ENCODE assay signal across 8 cellular contexts in genomic region chr5:149434162-149435014, GRCh38. TPM values are rescaled to one million over a fixed set of nuclear protein-coding genes. Genes with fewer than 3 reads are reported as not detected.
DNase-seq lines count a peak whose midpoint lies in the region; ATAC-seq and TF ChIP-seq lines count a peak whose summit lies in the region.

No MANE protein-coding gene starts in this region.

- DNase-seq in DMS53 (lab: John Stamatoyannopoulos, UW) (peak; percentile 62), left cardiac atrium (peak; percentile 73), smooth muscle cell (lab: John Stamatoyannopoulos, UW; ENCODE audit: unreplicated experiment) (peak; percentile 30), ureter (ENCODE audit: low spot score) (no peak)
- peak; percentile 59 for DNase-seq in Jurkat, Clone E6-1 (ENCODE audit: low read depth, low spot score)
- peak; percentile 54 for DNase-seq in activated naive CD4-positive, alpha-beta T cell treated with anti-CD3 and anti-CD28 coated beads, Interleukin-2, amount 50 U/mL, for 16 hours

- H3K27ac ChIP-seq in smooth muscle cell (ENCODE audit: low read depth) = peak overlapping the region; percentile 62

- no peaks in the 10 kb centered on the region for H3K9me3 ChIP-seq in smooth muscle cell (replicated peaks; ENCODE audit: low read depth)

- no peak overlapping the region for H3K4me2 ChIP-seq in smooth muscle cell

- TF ChIP-seq CTCF in smooth muscle cell (IDR thresholded peaks at IDR 0.05; ENCODE audit: borderline replicate concordance, insufficient read depth, poor library complexity, severe bottlenecking) = peak; percentile 92

- 47% methylated on average over 7 of the region's 7 CpGs for WGBS in smooth muscle cell (ENCODE audit: low lambda C conversion rate)

- no peak overlapping the region for H3K9ac ChIP-seq in smooth muscle cell (ENCODE audit: low read depth)

- intact Hi-C loops in left cardiac atrium (cut with DNase I) = no loop called here

- H3K4me3 ChIP-seq in Jurkat, Clone E6-1 (ENCODE audit: low read length) = no peak overlapping the region
- H3K4me3 ChIP-seq in smooth muscle cell = no peak overlapping the region

- H3K79me2 ChIP-seq in smooth muscle cell (ENCODE audit: low read depth) = no peaks in the 10 kb centered on the region

- peak; percentile 64 for ATAC-seq in SK-N-SH treated with all-trans-retinoic acid at 6 μM for 48 hours
- peak; percentile 42 to 50 for ATAC-seq in left cardiac atrium
- no peak for ATAC-seq in HG02852 (IDR thresholded peaks at IDR 0.05; ENCODE audit: unreplicated experiment)

- H4K20me1 ChIP-seq in smooth muscle cell (ENCODE audit: low read depth) = peaks cover 7% of the 10 kb centered on the region

- no peaks in the 10 kb centered on the region for H3K4me1 ChIP-seq in smooth muscle cell (ENCODE audit: low read depth)

- H2AFZ ChIP-seq in smooth muscle cell (ENCODE audit: low read depth) = no peak overlapping the region

- H3K27me3 ChIP-seq in smooth muscle cell (ENCODE audit: low read depth) = no peaks in the 10 kb centered on the region

- no peaks in the 10 kb centered on the region for H3K36me3 ChIP-seq in smooth muscle cell (ENCODE audit: low read depth)

- peaks cover 51% of the 10 kb centered on the region for H3F3A ChIP-seq in smooth muscle cell (ENCODE audit: low read depth)

TF ChIP-seq in SK-N-SH treated with all-trans-retinoic acid at 6 μM for 48 hours, 23 proteins besides CTCF, POLR2A, EP300 and RAD21:
- TF ChIP-seq ZC3H10 (CRISPR knock-in tag; IDR thresholded peaks at IDR 0.05) = no peak
- TF ChIP-seq TSHZ2 (CRISPR knock-in tag; IDR thresholded peaks at IDR 0.05) = no peak
- TF ChIP-seq OSR1 (CRISPR knock-in tag; IDR thresholded peaks at IDR 0.05) = no peak
- no peak for TF ChIP-seq BACH2 (CRISPR knock-in tag; IDR thresholded peaks at IDR 0.05; ENCODE audit: borderline replicate concordance)
- no peak for TF ChIP-seq TOX (CRISPR knock-in tag; IDR thresholded peaks at IDR 0.05; ENCODE audit: borderline replicate concordance)
- no peak for TF ChIP-seq SNAI2 (CRISPR knock-in tag; IDR thresholded peaks at IDR 0.05)
- no peak for TF ChIP-seq GLIS3 (CRISPR knock-in tag; IDR thresholded peaks at IDR 0.05)
- TF ChIP-seq, protein P1, sequence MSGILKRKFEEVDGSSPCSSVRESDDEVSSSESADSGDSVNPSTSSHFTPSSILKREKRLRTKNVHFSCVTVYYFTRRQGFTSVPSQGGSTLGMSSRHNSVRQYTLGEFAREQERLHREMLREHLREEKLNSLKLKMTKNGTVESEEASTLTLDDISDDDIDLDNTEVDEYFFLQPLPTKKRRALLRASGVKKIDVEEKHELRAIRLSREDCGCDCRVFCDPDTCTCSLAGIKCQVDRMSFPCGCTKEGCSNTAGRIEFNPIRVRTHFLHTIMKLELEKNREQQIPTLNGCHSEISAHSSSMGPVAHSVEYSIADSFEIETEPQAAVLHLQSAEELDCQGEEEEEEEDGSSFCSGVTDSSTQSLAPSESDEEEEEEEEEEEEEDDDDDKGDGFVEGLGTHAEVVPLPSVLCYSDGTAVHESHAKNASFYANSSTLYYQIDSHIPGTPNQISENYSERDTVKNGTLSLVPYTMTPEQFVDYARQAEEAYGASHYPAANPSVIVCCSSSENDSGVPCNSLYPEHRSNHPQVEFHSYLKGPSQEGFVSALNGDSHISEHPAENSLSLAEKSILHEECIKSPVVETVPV (CRISPR knock-in tag; IDR thresholded peaks at IDR 0.05) = no peak
- no peak for TF ChIP-seq ESRRG (CRISPR knock-in tag; IDR thresholded peaks at IDR 0.05)
- TF ChIP-seq CSDC2 (CRISPR knock-in tag; IDR thresholded peaks at IDR 0.05) = no peak
- no peak for TF ChIP-seq ZFP3 (CRISPR knock-in tag; IDR thresholded peaks at IDR 0.05)
- TF ChIP-seq ARNTL (CRISPR knock-in tag; IDR thresholded peaks at IDR 0.05; ENCODE audit: borderline replicate concordance, low read depth) = no peak
- no peak for TF ChIP-seq RARB (CRISPR knock-in tag; IDR thresholded peaks at IDR 0.05)
- TF ChIP-seq ZNF8 (CRISPR knock-in tag; IDR thresholded peaks at IDR 0.05) = no peak
- TF ChIP-seq PPARA (CRISPR knock-in tag; IDR thresholded peaks at IDR 0.05; ENCODE audit: borderline replicate concordance) = no peak
- TF ChIP-seq ZFP30 (CRISPR knock-in tag; IDR thresholded peaks at IDR 0.05) = no peak

RNA-seq across cellular contexts. Expression of gene IL17B, which starts 55.3 kb away (rescaled TPM):
- not detected for polyA plus RNA-seq in Jurkat, Clone E6-1 (2012; ENCODE audit: insufficient read depth, insufficient read length)
- under 1 TPM; 0.44 to 0.89 TPM for total RNA-seq in left cardiac atrium
- 12.0 and 24.8 TPM in 2 replicates for total RNA-seq in smooth muscle cell
- polyA plus RNA-seq in smooth muscle cell = 10.4 and 11.6 TPM in 2 replicates
- total RNA-seq in ureter = not detected
